Comparison of ENCODE assay signal across 8 cellular contexts in genomic region chr17:46771601-46772012, GRCh38. TPM values are rescaled to one million over a fixed set of nuclear protein-coding genes. Genes with fewer than 3 reads are reported as not detected.
DNase-seq lines count a peak whose midpoint lies in the region; ATAC-seq and TF ChIP-seq lines count a peak whose summit lies in the region.

No MANE protein-coding gene starts in this region.

- no peaks in the 10 kb centered on the region for H3K36me3 Mint-ChIP-seq in stimulated activated effector memory CD8-positive, alpha-beta T cell treated with anti-CD3 and anti-CD28 coated beads, Interleukin-12 subunit alpha, Interleukin-12 subunit beta, amount 100 ng/mL, for 72 hours

- intact Hi-C loops in left ventricle myocardium superior (cut with micrococcal nuclease): no loop called here

- peak overlapping the region; percentile 61 for H3K4me3 Mint-ChIP-seq in stimulated activated effector memory CD8-positive, alpha-beta T cell treated with anti-CD3 and anti-CD28 coated beads, Interleukin-12 subunit alpha, Interleukin-12 subunit beta, amount 100 ng/mL, for 72 hours

- H3K27ac Mint-ChIP-seq in stimulated activated effector memory CD8-positive, alpha-beta T cell treated with anti-CD3 and anti-CD28 coated beads, Interleukin-12 subunit alpha, Interleukin-12 subunit beta, amount 100 ng/mL, for 72 hours: no peak overlapping the region

- DNase-seq in COLO668 (lab: John Stamatoyannopoulos, UW; ENCODE audit: unreplicated experiment) (peak; percentile 26), HEK293T (ENCODE audit: extremely low spot score) (peak; percentile 69), left ventricle myocardium superior (peak; percentile 55), dedifferentiated amniotic fluid mesenchymal stem cell (ENCODE audit: extremely low spot score) (no peak)
- DNase-seq in stimulated activated effector memory CD8-positive, alpha-beta T cell treated with anti-CD3 and anti-CD28 coated beads, Interleukin-12 subunit alpha, Interleukin-12 subunit beta, amount 100 ng/mL, for 72 hours (ENCODE audit: low spot score in 2 of 2): no peak

- no peaks in the 10 kb centered on the region for H3K9me3 Mint-ChIP-seq in stimulated activated effector memory CD8-positive, alpha-beta T cell treated with anti-CD3 and anti-CD28 coated beads, Interleukin-12 subunit alpha, Interleukin-12 subunit beta, amount 100 ng/mL, for 72 hours

- H3K27ac ChIP-seq in VCaP: peak overlapping the region; percentile 84

- peak; percentile 54 for ATAC-seq in left ventricle myocardium superior
- peak; percentile 5 for ATAC-seq in stimulated activated effector memory CD8-positive, alpha-beta T cell treated with anti-CD3 and anti-CD28 coated beads, Interleukin-12 subunit alpha, Interleukin-12 subunit beta, amount 100 ng/mL, for 72 hours
- ATAC-seq in GM21576 (IDR thresholded peaks at IDR 0.05; ENCODE audit: unreplicated experiment): no peak
- ATAC-seq in GM18498 (IDR thresholded peaks at IDR 0.05; ENCODE audit: unreplicated experiment): no peak

- CTCF ChIA-PET in HEK293T (lab: Yijun Ruan, JAX): interaction anchor here (0.6 kb wide), 1 partner anchor 203 kb away, joined by 3 read pairs; no protein-coding TSS in a partner anchor

- POLR2A ChIA-PET in HEK293T (lab: Yijun Ruan, JAX): interaction anchor here (1.0 to 1.7 kb wide), 4 partner anchors 8 to 62 kb away, joined by 3 to 4 read pairs (median 4); no protein-coding TSS in a partner anchor

- no peak for TF ChIP-seq CTCF in VCaP (conservative IDR thresholded peaks at IDR 0.05)

- H3K4me1 Mint-ChIP-seq in stimulated activated effector memory CD8-positive, alpha-beta T cell treated with anti-CD3 and anti-CD28 coated beads, Interleukin-12 subunit alpha, Interleukin-12 subunit beta, amount 100 ng/mL, for 72 hours: peaks cover 17% of the 10 kb centered on the region

TF ChIP-seq in HEK293T, 16 proteins besides CTCF, POLR2A, EP300 and RAD21:
- no peak for TF ChIP-seq SP1 (IDR thresholded peaks at IDR 0.05)
- TF ChIP-seq LEF1 (IDR thresholded peaks at IDR 0.05; ENCODE audit: borderline replicate concordance): no peak
- TF ChIP-seq L3MBTL2 (conservative IDR thresholded peaks at IDR 0.05): no peak
- no peak for TF ChIP-seq HDGF (IDR thresholded peaks at IDR 0.05; ENCODE audit: borderline replicate concordance)
- TF ChIP-seq NFRKB (IDR thresholded peaks at IDR 0.05): no peak
- no peak for TF ChIP-seq FOXM1 (IDR thresholded peaks at IDR 0.05; ENCODE audit: borderline replicate concordance)
- TF ChIP-seq ZNF384 (IDR thresholded peaks at IDR 0.05): no peak
- TF ChIP-seq SUZ12 (IDR thresholded peaks at IDR 0.05): no peak

RNA-seq across cellular contexts. Expression of gene WNT3, which starts 46.9 kb away (rescaled TPM):
- total RNA-seq in left ventricle myocardium superior: 0.92 TPM

Comparison
In these comparisons a context has a peak if more than half of its experiments do, and no peak if none do; other contexts are left out.
1. DNase-seq: peak in COLO668 (single experiment), HEK293T (single experiment) and left ventricle myocardium superior (single experiment); none in stimulated activated effector memory CD8-positive, alpha-beta T cell treated with anti-CD3 and anti-CD28 coated beads, Interleukin-12 subunit alpha, Interleukin-12 subunit beta, amount 100 ng/mL, for 72 hours (0 of 2) and dedifferentiated amniotic fluid mesenchymal stem cell (single experiment).
2. ATAC-seq: peak in left ventricle myocardium superior (single experiment) and stimulated activated effector memory CD8-positive, alpha-beta T cell treated with anti-CD3 and anti-CD28 coated beads, Interleukin-12 subunit alpha, Interleukin-12 subunit beta, amount 100 ng/mL, for 72 hours (single experiment); none in GM21576 (single experiment) and GM18498 (single experiment).